1 cellular context compared by ENCODE assay signal in genomic region chr21:45146801-45147200, GRCh38.
TF ChIP-seq lines count a peak whose summit lies in the region.

No MANE protein-coding gene starts in this region.

TF ChIP-seq in SK-N-SH, 30 proteins besides CTCF, POLR2A, EP300 and RAD21 (continued from another document):
- no peak for TF ChIP-seq ELF1 (IDR thresholded peaks at IDR 0.05)
- TF ChIP-seq FOSL2 (IDR thresholded peaks at IDR 0.05; ENCODE audit: borderline replicate concordance, low read depth), result no peak
- TF ChIP-seq MEF2A (IDR thresholded peaks at IDR 0.05; ENCODE audit: borderline replicate concordance, low read depth), result no peak
- TF ChIP-seq TAF1 (IDR thresholded peaks at IDR 0.05; ENCODE audit: borderline replicate concordance, low read depth, low read length), result no peak
- TF ChIP-seq RFX5 (IDR thresholded peaks at IDR 0.05; ENCODE audit: low read length), result no peak
- no peak for TF ChIP-seq IRF3 (IDR thresholded peaks at IDR 0.05; ENCODE audit: low read depth, low read length)
- no peak for TF ChIP-seq EZH2phosphoT487 (IDR thresholded peaks at IDR 0.05; ENCODE audit: borderline replicate concordance, low read depth)
- TF ChIP-seq NFIC (IDR thresholded peaks at IDR 0.05; ENCODE audit: borderline replicate concordance), result no peak
- no peak for TF ChIP-seq GATA2 (CRISPR knock-in tag; IDR thresholded peaks at IDR 0.05)
- TF ChIP-seq RXRA (IDR thresholded peaks at IDR 0.05; ENCODE audit: borderline replicate concordance, low read depth), result no peak
